In the genomic region with DNA sequence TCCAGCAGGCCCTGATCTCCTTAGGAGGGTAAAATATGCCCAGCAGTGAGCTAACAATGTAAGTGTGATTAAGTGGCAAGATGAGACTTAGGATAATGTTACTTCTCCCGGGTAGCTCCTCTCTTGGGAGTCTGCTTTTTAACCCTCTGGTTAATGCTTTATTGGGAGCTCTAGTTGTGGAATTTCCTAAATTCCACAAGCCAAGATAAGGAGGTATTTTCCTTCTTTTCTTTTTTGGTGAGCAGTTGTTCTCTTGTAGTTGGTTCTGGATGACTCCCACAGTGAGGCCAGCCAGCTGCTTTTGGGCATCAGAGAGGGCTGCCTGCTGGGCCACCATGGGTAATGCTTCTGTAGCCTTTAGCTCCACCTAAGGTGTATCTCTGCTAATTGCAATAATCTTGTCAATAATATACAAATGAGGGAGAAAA, we compare ENCODE assay signal across 8 cellular contexts. TPM values are rescaled to one million over a fixed set of nuclear protein-coding genes. Genes with fewer than 3 reads are reported as not detected.
A peak's percentile ranks its signal among the peaks of the same experiment; 100 is the strongest.
DNase-seq lines count a peak whose midpoint lies in the region; ATAC-seq, FAIRE-seq and TF ChIP-seq lines count a peak whose summit lies in the region.

No MANE protein-coding gene starts in this region.

- DNase-seq in A549 (ENCODE audit: low read depth in 1 of 2, low spot score in 1 of 2) (no peak), NCI-H524 treated with DMSO at 0.1 percent for 48 hours (lab: John Stamatoyannopoulos, UW) (peak; percentile 53), fibroblast of gingiva (ENCODE audit: low read depth) (peak; percentile 27), stomach (no peak), NOMO-1 (lab: John Stamatoyannopoulos, UW; ENCODE audit: unreplicated experiment in 2 of 2) (no peak)
- DNase-seq in central memory CD4-positive, alpha-beta T cell, result no peak
- no peak for DNase-seq in activated CD4-positive, alpha-beta T cell treated with anti-CD3 and anti-CD28 coated beads for 1 hour

- POLR2A ChIA-PET in A549 (lab: Yijun Ruan, JAX), result no interaction called here

- no peaks in the 10 kb centered on the region for H3K36me3 ChIP-seq in stomach

- H3K4me2 ChIP-seq in A549, result no peak overlapping the region

- FAIRE-seq in A549 (lab: Jason Lieb, UNC), result no peak

- TF ChIP-seq POLR2A in A549 (IDR thresholded peaks at IDR 0.05; ENCODE audit: low read length), result no peak
- TF ChIP-seq POLR2A in stomach (IDR thresholded peaks at IDR 0.05), result no peak

- H3K4me3 ChIP-seq in A549 (no peak overlapping the region), stomach (no peak overlapping the region)

- ATAC-seq in A549, result peak; percentile 50 to 54; a peak in 2 of 6 replicates

- TF ChIP-seq CTCF in A549 (IDR thresholded peaks at IDR 0.05), result peak; percentile 16; the same call in 2 of the 3 replicates
- peak; percentile 34 for TF ChIP-seq CTCF in GM12873 (IDR thresholded peaks at IDR 0.05; ENCODE audit: insufficient read depth, low read depth, low read length, missing control alignments)
- peak in 1 of 7 experiments; percentile 16 for TF ChIP-seq CTCF in stomach (IDR thresholded peaks at IDR 0.05)

- H3K9me3 ChIP-seq in A549 (no peaks in the 10 kb centered on the region), stomach (no peaks in the 10 kb centered on the region)

- intact Hi-C loops in stomach (cut with DNase I; ENCODE audit: low total_unique reads), result no loop called here

- H3K27ac ChIP-seq in A549 (no peak overlapping the region), stomach (peak overlapping the region in 3 of 5 donors; percentile 14 to 47 (median 26))

- CTCF ChIA-PET in A549 (lab: Yijun Ruan, JAX), result interaction anchor here (0.9 to 2.1 kb wide), 3 partner anchors 16 to 295 kb away, joined by 3 to 7 read pairs (median 5); no protein-coding TSS in a partner anchor

- H3K4me1 ChIP-seq in A549 (no peaks in the 10 kb centered on the region), stomach (peaks cover 0 to 31% (median 16%) of the 10 kb centered on the region in 4 donors)

- H3K27me3 ChIP-seq in stomach, result no peaks in the 10 kb centered on the region

- TF ChIP-seq RAD21 in A549 (conservative IDR thresholded peaks at IDR 0.05 in 1 of 2, IDR thresholded peaks at IDR 0.05 in 1 of 2), result peak; percentile 30 to 51; a peak in 3 of 5 replicates

- TF ChIP-seq EP300 in A549 (IDR thresholded peaks at IDR 0.05) (no peak), stomach (IDR thresholded peaks at IDR 0.05) (no peak)

- 80% methylated on average over 1 of the region's 1 CpG for WGBS in A549 (ENCODE audit: missing lambda C conversion rate)
- WGBS in stomach, 5 donors, result 24 to 38% (median 27%) methylated on average over 1 of the region's 1 CpG

TF ChIP-seq in A549, 52 proteins besides CTCF, POLR2A, EP300 and RAD21:
- TF ChIP-seq FOSL2 (IDR thresholded peaks at IDR 0.05) (no peak), FOSL2 (CRISPR knock-in tag; IDR thresholded peaks at IDR 0.05) (no peak), NPAS2 (CRISPR knock-in tag; IDR thresholded peaks at IDR 0.05; ENCODE audit: borderline replicate concordance) (no peak), FOXS1 (CRISPR knock-in tag; IDR thresholded peaks at IDR 0.05) (no peak), HDAC2 (IDR thresholded peaks at IDR 0.05) (no peak), NFE2L2 (conservative IDR thresholded peaks at IDR 0.05; ENCODE audit: low read length) (no peak), CHD2 (IDR thresholded peaks at IDR 0.05; ENCODE audit: low read length, partially characterized antibody) (no peak)
- TF ChIP-seq, protein P1, sequence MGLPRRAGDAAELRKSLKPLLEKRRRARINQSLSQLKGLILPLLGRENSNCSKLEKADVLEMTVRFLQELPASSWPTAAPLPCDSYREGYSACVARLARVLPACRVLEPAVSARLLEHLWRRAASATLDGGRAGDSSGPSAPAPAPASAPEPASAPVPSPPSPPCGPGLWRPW (IDR thresholded peaks at IDR 0.05), result no peak

RNA-seq across cellular contexts. Expression of a gene that starts 19.3 kb away (rescaled TPM):
- polyA plus RNA-seq in A549 (2011; rRNA removed) (19.7 and 22.4 TPM in 2 replicates), A549 (2017; fragmentation: RNase III; extraction: RNeasy Plus Mini Kit Qiagen cat#74134 plus additional on column Dnase treatment) (12.2 to 14.8 TPM (median 12.3 TPM) in 3 replicates), stomach (10 to 100 TPM; 11.1 to 16.8 (median 11.9) TPM)
- polyA plus RNA-seq in A549 (2012; cell fraction: cytosol; rRNA removed), result 11.1 and 11.6 TPM in 2 replicates
- 10.3 and 13.7 TPM in 2 replicates for polyA plus RNA-seq in A549 (2012; cell fraction: nucleus; rRNA removed)
- 9.1 and 10.4 TPM in 2 replicates for polyA minus RNA-seq in A549 (2011; rRNA and poly(A)+ RNA removed)
- 10 to 100 TPM in 3 of 5 donors, 1 to 10 TPM in 2; 5.8 to 39.3 (median 23.5) TPM for total RNA-seq in stomach

RNA-seq across cellular contexts. Expression of a gene that starts 36.2 kb away (rescaled TPM):
- polyA plus RNA-seq in A549 (2011; rRNA removed) (12.7 and 15.5 TPM in 2 replicates), A549 (2017; fragmentation: RNase III; extraction: RNeasy Plus Mini Kit Qiagen cat#74134 plus additional on column Dnase treatment) (8.4 to 9.8 TPM (median 8.9 TPM) in 3 replicates), stomach (10 to 100 TPM in 1 of 3 donors, 1 to 10 TPM in 2; 8.1 to 23.4 (median 9.9) TPM)
- polyA plus RNA-seq in A549 (2012; cell fraction: cytosol; rRNA removed), result 3.6 and 4.3 TPM in 2 replicates
- polyA plus RNA-seq in A549 (2012; cell fraction: nucleus; rRNA removed), result 2.3 and 2.9 TPM in 2 replicates
- polyA minus RNA-seq in A549 (2011; rRNA and poly(A)+ RNA removed), result 19.5 and 20.4 TPM in 2 replicates
- total RNA-seq in stomach, result 10 to 100 TPM in 4 of 5 donors, 1 to 10 TPM in 1; 6.1 to 42.7 (median 38.5) TPM

RNA-seq across cellular contexts. Expression of a gene that starts 39.4 kb away (rescaled TPM):
- polyA plus RNA-seq in A549 (2011; rRNA removed), result 2.2 and 2.6 TPM in 2 replicates
- polyA plus RNA-seq in A549 (2012; cell fraction: cytosol; rRNA removed), result 0.66 and 0.75 TPM in 2 replicates
- polyA plus RNA-seq in A549 (2012; cell fraction: nucleus; rRNA removed), result 0.56 and 0.72 TPM in 2 replicates
- 0.83 to 1.2 TPM (median 0.92 TPM) in 3 replicates for polyA plus RNA-seq in A549 (2017; fragmentation: RNase III; extraction: RNeasy Plus Mini Kit Qiagen cat#74134 plus additional on column Dnase treatment)
- polyA minus RNA-seq in A549 (2011; rRNA and poly(A)+ RNA removed), result 3.6 and 4.2 TPM in 2 replicates
- total RNA-seq in stomach, result 10 to 100 TPM; 13.0 to 45.3 (median 36.6) TPM
- polyA plus RNA-seq in stomach, result 1 to 10 TPM in 2 of 3 donors, under 1 TPM in 1; 0.75 to 1.2 (median 1.2) TPM

Comparison
In these comparisons a context has a peak if more than half of its experiments do, and no peak if none do; other contexts are left out.
1. DNase-seq: peak in NCI-H524 treated with DMSO at 0.1 percent for 48 hours (single experiment) and fibroblast of gingiva (single experiment); none in A549 (0 of 2), stomach (single experiment), NOMO-1 (0 of 2), central memory CD4-positive, alpha-beta T cell (single experiment) and activated CD4-positive, alpha-beta T cell treated with anti-CD3 and anti-CD28 coated beads for 1 hour (single experiment).
2. H3K27ac ChIP-seq: peak in stomach (3 of 5); none in A549 (0 of 2).